In the genomic region with DNA sequence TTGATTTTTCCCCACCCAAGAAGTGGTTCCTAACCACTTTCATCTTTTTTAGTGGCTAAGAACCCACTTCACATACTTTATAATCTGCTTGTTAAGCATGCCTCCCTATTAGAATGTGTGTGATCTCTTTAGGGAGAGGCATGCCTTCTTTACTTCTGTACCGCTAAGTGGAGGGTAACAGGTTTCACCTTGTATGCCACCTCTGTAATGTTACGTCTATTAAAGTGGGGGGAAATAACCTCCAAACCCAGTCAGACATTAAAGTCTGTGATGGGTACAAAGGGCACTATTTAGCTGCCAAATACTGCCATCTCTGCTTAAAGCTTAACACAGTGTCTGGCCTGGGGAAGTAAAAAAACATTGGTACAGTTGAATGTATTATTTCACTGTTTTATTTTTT, we compare ENCODE assay signal across 2 cellular contexts.
TF ChIP-seq lines count a peak whose summit lies in the region.

No MANE protein-coding gene starts in this region.

TF ChIP-seq in GM12878, 131 proteins besides CTCF, POLR2A, EP300 and RAD21 (continues in another document):
- TF ChIP-seq ZBED1 (IDR thresholded peaks at IDR 0.05; ENCODE audit: borderline replicate concordance) (no peak), MEF2B (IDR thresholded peaks at IDR 0.05; ENCODE audit: partially characterized antibody, poor library complexity, severe bottlenecking) (no peak), MYB (IDR thresholded peaks at IDR 0.05; ENCODE audit: borderline replicate concordance, low read depth, low read length) (no peak), SUPT20H (IDR thresholded peaks at IDR 0.05; ENCODE audit: borderline replicate concordance, control insufficient read depth, low read depth, low read length) (no peak), MEF2A (IDR thresholded peaks at IDR 0.05; ENCODE audit: insufficient read depth, low read depth, low read length) (no peak), POLR2AphosphoS2 (IDR thresholded peaks at IDR 0.05; ENCODE audit: low read depth, low read length) (no peak), ASH2L (IDR thresholded peaks at IDR 0.05; ENCODE audit: borderline replicate concordance, low read depth) (no peak), JUND (IDR thresholded peaks at IDR 0.05; ENCODE audit: low read depth, low read length) (no peak), CBX3 (IDR thresholded peaks at IDR 0.05; ENCODE audit: borderline replicate concordance, low read depth) (no peak), RCOR1 (conservative IDR thresholded peaks at IDR 0.05; ENCODE audit: low read depth, low read length) (no peak)
- TF ChIP-seq, protein P1, sequence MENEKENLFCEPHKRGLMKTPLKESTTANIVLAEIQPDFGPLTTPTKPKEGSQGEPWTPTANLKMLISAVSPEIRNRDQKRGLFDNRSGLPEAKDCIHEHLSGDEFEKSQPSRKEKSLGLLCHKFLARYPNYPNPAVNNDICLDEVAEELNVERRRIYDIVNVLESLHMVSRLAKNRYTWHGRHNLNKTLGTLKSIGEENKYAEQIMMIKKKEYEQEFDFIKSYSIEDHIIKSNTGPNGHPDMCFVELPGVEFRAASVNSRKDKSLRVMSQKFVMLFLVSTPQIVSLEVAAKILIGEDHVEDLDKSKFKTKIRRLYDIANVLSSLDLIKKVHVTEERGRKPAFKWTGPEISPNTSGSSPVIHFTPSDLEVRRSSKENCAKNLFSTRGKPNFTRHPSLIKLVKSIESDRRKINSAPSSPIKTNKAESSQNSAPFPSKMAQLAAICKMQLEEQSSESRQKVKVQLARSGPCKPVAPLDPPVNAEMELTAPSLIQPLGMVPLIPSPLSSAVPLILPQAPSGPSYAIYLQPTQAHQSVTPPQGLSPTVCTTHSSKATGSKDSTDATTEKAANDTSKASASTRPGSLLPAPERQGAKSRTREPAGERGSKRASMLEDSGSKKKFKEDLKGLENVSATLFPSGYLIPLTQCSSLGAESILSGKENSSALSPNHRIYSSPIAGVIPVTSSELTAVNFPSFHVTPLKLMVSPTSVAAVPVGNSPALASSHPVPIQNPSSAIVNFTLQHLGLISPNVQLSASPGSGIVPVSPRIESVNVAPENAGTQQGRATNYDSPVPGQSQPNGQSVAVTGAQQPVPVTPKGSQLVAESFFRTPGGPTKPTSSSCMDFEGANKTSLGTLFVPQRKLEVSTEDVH (IDR thresholded peaks at IDR 0.05; ENCODE audit: low read depth, partially characterized antibody) = no peak
- TF ChIP-seq, protein P2, sequence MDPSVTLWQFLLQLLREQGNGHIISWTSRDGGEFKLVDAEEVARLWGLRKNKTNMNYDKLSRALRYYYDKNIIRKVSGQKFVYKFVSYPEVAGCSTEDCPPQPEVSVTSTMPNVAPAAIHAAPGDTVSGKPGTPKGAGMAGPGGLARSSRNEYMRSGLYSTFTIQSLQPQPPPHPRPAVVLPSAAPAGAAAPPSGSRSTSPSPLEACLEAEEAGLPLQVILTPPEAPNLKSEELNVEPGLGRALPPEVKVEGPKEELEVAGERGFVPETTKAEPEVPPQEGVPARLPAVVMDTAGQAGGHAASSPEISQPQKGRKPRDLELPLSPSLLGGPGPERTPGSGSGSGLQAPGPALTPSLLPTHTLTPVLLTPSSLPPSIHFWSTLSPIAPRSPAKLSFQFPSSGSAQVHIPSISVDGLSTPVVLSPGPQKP (IDR thresholded peaks at IDR 0.05; ENCODE audit: low read depth, low read length) = no peak
- TF ChIP-seq, protein P3, sequence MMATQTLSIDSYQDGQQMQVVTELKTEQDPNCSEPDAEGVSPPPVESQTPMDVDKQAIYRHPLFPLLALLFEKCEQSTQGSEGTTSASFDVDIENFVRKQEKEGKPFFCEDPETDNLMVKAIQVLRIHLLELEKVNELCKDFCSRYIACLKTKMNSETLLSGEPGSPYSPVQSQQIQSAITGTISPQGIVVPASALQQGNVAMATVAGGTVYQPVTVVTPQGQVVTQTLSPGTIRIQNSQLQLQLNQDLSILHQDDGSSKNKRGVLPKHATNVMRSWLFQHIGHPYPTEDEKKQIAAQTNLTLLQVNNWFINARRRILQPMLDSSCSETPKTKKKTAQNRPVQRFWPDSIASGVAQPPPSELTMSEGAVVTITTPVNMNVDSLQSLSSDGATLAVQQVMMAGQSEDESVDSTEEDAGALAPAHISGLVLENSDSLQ (IDR thresholded peaks at IDR 0.05) = no peak
- TF ChIP-seq, protein P4, sequence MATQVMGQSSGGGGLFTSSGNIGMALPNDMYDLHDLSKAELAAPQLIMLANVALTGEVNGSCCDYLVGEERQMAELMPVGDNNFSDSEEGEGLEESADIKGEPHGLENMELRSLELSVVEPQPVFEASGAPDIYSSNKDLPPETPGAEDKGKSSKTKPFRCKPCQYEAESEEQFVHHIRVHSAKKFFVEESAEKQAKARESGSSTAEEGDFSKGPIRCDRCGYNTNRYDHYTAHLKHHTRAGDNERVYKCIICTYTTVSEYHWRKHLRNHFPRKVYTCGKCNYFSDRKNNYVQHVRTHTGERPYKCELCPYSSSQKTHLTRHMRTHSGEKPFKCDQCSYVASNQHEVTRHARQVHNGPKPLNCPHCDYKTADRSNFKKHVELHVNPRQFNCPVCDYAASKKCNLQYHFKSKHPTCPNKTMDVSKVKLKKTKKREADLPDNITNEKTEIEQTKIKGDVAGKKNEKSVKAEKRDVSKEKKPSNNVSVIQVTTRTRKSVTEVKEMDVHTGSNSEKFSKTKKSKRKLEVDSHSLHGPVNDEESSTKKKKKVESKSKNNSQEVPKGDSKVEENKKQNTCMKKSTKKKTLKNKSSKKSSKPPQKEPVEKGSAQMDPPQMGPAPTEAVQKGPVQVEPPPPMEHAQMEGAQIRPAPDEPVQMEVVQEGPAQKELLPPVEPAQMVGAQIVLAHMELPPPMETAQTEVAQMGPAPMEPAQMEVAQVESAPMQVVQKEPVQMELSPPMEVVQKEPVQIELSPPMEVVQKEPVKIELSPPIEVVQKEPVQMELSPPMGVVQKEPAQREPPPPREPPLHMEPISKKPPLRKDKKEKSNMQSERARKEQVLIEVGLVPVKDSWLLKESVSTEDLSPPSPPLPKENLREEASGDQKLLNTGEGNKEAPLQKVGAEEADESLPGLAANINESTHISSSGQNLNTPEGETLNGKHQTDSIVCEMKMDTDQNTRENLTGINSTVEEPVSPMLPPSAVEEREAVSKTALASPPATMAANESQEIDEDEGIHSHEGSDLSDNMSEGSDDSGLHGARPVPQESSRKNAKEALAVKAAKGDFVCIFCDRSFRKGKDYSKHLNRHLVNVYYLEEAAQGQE (IDR thresholded peaks at IDR 0.05; ENCODE audit: low read depth, low read length) = no peak
- TF ChIP-seq, protein P5, sequence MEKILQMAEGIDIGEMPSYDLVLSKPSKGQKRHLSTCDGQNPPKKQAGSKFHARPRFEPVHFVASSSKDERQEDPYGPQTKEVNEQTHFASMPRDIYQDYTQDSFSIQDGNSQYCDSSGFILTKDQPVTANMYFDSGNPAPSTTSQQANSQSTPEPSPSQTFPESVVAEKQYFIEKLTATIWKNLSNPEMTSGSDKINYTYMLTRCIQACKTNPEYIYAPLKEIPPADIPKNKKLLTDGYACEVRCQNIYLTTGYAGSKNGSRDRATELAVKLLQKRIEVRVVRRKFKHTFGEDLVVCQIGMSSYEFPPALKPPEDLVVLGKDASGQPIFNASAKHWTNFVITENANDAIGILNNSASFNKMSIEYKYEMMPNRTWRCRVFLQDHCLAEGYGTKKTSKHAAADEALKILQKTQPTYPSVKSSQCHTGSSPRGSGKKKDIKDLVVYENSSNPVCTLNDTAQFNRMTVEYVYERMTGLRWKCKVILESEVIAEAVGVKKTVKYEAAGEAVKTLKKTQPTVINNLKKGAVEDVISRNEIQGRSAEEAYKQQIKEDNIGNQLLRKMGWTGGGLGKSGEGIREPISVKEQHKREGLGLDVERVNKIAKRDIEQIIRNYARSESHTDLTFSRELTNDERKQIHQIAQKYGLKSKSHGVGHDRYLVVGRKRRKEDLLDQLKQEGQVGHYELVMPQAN (conservative IDR thresholded peaks at IDR 0.05) = no peak

TF ChIP-seq in SK-N-SH treated with all-trans-retinoic acid at 6 μM for 48 hours, 23 proteins besides CTCF, POLR2A, EP300 and RAD21:
- TF ChIP-seq ZNF565 (CRISPR knock-in tag; conservative IDR thresholded peaks at IDR 0.05; ENCODE audit: low read depth) (no peak), PPARA (CRISPR knock-in tag; IDR thresholded peaks at IDR 0.05; ENCODE audit: borderline replicate concordance) (no peak), ESRRG (CRISPR knock-in tag; IDR thresholded peaks at IDR 0.05) (no peak), ZNF70 (CRISPR knock-in tag; IDR thresholded peaks at IDR 0.05) (no peak), ZNF8 (CRISPR knock-in tag; IDR thresholded peaks at IDR 0.05) (no peak), TOX (CRISPR knock-in tag; IDR thresholded peaks at IDR 0.05; ENCODE audit: borderline replicate concordance) (no peak), ZFP3 (CRISPR knock-in tag; IDR thresholded peaks at IDR 0.05) (no peak), ARNTL (CRISPR knock-in tag; IDR thresholded peaks at IDR 0.05; ENCODE audit: borderline replicate concordance, low read depth) (no peak), TCF4 (CRISPR knock-in tag; IDR thresholded peaks at IDR 0.05; ENCODE audit: borderline replicate concordance) (no peak), CSDC2 (CRISPR knock-in tag; IDR thresholded peaks at IDR 0.05) (no peak), ZFP30 (CRISPR knock-in tag; IDR thresholded peaks at IDR 0.05) (no peak), SNAI2 (CRISPR knock-in tag; IDR thresholded peaks at IDR 0.05) (no peak), ZC3H10 (CRISPR knock-in tag; IDR thresholded peaks at IDR 0.05) (no peak), ISL1 (CRISPR knock-in tag; IDR thresholded peaks at IDR 0.05) (no peak), BACH2 (CRISPR knock-in tag; IDR thresholded peaks at IDR 0.05; ENCODE audit: borderline replicate concordance) (no peak)
- TF ChIP-seq, protein P6, sequence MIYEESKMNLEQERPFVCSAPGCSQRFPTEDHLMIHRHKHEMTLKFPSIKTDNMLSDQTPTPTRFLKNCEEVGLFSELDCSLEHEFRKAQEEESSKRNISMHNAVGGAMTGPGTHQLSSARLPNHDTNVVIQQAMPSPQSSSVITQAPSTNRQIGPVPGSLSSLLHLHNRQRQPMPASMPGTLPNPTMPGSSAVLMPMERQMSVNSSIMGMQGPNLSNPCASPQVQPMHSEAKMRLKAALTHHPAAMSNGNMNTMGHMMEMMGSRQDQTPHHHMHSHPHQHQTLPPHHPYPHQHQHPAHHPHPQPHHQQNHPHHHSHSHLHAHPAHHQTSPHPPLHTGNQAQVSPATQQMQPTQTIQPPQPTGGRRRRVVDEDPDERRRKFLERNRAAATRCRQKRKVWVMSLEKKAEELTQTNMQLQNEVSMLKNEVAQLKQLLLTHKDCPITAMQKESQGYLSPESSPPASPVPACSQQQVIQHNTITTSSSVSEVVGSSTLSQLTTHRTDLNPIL (CRISPR knock-in tag; IDR thresholded peaks at IDR 0.05; ENCODE audit: low read depth) = no peak
- TF ChIP-seq, protein P7, sequence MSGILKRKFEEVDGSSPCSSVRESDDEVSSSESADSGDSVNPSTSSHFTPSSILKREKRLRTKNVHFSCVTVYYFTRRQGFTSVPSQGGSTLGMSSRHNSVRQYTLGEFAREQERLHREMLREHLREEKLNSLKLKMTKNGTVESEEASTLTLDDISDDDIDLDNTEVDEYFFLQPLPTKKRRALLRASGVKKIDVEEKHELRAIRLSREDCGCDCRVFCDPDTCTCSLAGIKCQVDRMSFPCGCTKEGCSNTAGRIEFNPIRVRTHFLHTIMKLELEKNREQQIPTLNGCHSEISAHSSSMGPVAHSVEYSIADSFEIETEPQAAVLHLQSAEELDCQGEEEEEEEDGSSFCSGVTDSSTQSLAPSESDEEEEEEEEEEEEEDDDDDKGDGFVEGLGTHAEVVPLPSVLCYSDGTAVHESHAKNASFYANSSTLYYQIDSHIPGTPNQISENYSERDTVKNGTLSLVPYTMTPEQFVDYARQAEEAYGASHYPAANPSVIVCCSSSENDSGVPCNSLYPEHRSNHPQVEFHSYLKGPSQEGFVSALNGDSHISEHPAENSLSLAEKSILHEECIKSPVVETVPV (CRISPR knock-in tag; IDR thresholded peaks at IDR 0.05) = no peak
- TF ChIP-seq, protein P8, sequence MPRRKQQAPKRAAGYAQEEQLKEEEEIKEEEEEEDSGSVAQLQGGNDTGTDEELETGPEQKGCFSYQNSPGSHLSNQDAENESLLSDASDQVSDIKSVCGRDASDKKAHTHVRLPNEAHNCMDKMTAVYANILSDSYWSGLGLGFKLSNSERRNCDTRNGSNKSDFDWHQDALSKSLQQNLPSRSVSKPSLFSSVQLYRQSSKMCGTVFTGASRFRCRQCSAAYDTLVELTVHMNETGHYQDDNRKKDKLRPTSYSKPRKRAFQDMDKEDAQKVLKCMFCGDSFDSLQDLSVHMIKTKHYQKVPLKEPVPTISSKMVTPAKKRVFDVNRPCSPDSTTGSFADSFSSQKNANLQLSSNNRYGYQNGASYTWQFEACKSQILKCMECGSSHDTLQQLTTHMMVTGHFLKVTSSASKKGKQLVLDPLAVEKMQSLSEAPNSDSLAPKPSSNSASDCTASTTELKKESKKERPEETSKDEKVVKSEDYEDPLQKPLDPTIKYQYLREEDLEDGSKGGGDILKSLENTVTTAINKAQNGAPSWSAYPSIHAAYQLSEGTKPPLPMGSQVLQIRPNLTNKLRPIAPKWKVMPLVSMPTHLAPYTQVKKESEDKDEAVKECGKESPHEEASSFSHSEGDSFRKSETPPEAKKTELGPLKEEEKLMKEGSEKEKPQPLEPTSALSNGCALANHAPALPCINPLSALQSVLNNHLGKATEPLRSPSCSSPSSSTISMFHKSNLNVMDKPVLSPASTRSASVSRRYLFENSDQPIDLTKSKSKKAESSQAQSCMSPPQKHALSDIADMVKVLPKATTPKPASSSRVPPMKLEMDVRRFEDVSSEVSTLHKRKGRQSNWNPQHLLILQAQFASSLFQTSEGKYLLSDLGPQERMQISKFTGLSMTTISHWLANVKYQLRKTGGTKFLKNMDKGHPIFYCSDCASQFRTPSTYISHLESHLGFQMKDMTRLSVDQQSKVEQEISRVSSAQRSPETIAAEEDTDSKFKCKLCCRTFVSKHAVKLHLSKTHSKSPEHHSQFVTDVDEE (CRISPR knock-in tag; IDR thresholded peaks at IDR 0.05) = no peak
- TF ChIP-seq, protein P9, sequence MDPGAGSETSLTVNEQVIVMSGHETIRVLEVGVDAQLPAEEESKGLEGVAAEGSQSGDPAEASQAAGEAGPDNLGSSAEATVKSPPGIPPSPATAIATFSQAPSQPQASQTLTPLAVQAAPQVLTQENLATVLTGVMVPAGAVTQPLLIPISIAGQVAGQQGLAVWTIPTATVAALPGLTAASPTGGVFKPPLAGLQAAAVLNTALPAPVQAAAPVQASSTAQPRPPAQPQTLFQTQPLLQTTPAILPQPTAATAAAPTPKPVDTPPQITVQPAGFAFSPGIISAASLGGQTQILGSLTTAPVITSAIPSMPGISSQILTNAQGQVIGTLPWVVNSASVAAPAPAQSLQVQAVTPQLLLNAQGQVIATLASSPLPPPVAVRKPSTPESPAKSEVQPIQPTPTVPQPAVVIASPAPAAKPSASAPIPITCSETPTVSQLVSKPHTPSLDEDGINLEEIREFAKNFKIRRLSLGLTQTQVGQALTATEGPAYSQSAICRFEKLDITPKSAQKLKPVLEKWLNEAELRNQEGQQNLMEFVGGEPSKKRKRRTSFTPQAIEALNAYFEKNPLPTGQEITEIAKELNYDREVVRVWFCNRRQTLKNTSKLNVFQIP (CRISPR knock-in tag; IDR thresholded peaks at IDR 0.05; ENCODE audit: borderline replicate concordance, low read depth) = no peak
